9 cellular contexts compared by ENCODE assay signal in genomic region chr4:153471691-153472080, GRCh38. TPM values are rescaled to one million over a fixed set of nuclear protein-coding genes. Genes with fewer than 3 reads are reported as not detected.
A peak's percentile ranks its signal among the peaks of the same experiment; 100 is the strongest.
DNase-seq lines count a peak whose midpoint lies in the region; ATAC-seq, FAIRE-seq and TF ChIP-seq lines count a peak whose summit lies in the region.
"Had no signal": no experiment of that assay in that cellular context is flagged by ENCODE, and none has a peak within 500 bp of the region (broad histone marks: within the 10 kb centered on the region; RNA-seq: fewer than 3 reads in every experiment).

No MANE protein-coding gene starts in this region.

- H3K9me3 ChIP-seq in spleen: no peaks in the 10 kb centered on the region
- H3K9me3 ChIP-seq in suprapubic skin: no peaks in the 10 kb centered on the region

- peaks cover 65% of the 10 kb centered on the region for H3K4me1 Mint-ChIP-seq in activated CD8-positive, alpha-beta T cell treated with anti-CD3 and anti-CD28 coated beads, Interleukin-2, amount 10 ng/mL, durations not matched to agents 7 days and 5 days (ENCODE audit: low read depth)

- peaks cover 27 to 96% (median 86%) of the 10 kb centered on the region in 6 donors for H3K4me1 ChIP-seq in spleen
- peaks cover 27% of the 10 kb centered on the region for H3K4me1 ChIP-seq in suprapubic skin

- POLR2A ChIA-PET in activated CD8-positive, alpha-beta T cell treated with anti-CD3 and anti-CD28 coated beads, Interleukin-2, amount 10 ng/mL, durations not matched to agents 7 days and 5 days (lab: Charles Lee): interaction anchor here (1.9 kb wide), 1 partner anchor 16 kb away, joined by 5 read pairs; no protein-coding TSS in a partner anchor

- intact Hi-C loops in spleen (cut with DNase I; ENCODE audit: low total_unique reads): no loop called here

- CTCF ChIA-PET in activated CD8-positive, alpha-beta T cell treated with anti-CD3 and anti-CD28 coated beads, Interleukin-2, amount 10 ng/mL, durations not matched to agents 7 days and 5 days (lab: Charles Lee): no interaction called here

- peak overlapping the region; percentile 96 for H3K4me3 Mint-ChIP-seq in activated CD8-positive, alpha-beta T cell treated with anti-CD3 and anti-CD28 coated beads, Interleukin-2, amount 10 ng/mL, durations not matched to agents 7 days and 5 days

- H3K27me3 Mint-ChIP-seq in activated CD8-positive, alpha-beta T cell treated with anti-CD3 and anti-CD28 coated beads, Interleukin-2, amount 10 ng/mL, durations not matched to agents 7 days and 5 days (ENCODE audit: low read depth): no peaks in the 10 kb centered on the region

- no peak for TF ChIP-seq POLR2A in spleen (IDR thresholded peaks at IDR 0.05)
- no peak for TF ChIP-seq POLR2A in suprapubic skin (IDR thresholded peaks at IDR 0.05)
- TF ChIP-seq POLR2A in H54 (IDR thresholded peaks at IDR 0.05; ENCODE audit: low read depth, low read length): no peak

- 28 to 45% (median 39%) methylated on average over 5 of the region's 5 CpGs for WGBS in spleen, 5 donors
- 56% methylated on average over 5 of the region's 5 CpGs for WGBS in suprapubic skin

- DNase-seq in activated CD8-positive, alpha-beta T cell treated with anti-CD3 and anti-CD28 coated beads, Interleukin-2, amount 10 ng/mL, durations not matched to agents 7 days and 5 days: no peak
- DNase-seq in spleen: no peak
- no peak for DNase-seq in NCI-H69 (lab: John Stamatoyannopoulos, UW)
- DNase-seq in NCI-H526 treated with DMSO at 0.1 percent for 48 hours (lab: John Stamatoyannopoulos, UW): no peak
- DNase-seq in suprapubic skin (ENCODE audit: low spot score in 2 of 2): no peak
- no peak for DNase-seq in H54 (ENCODE audit: insufficient read length, low spot score)

- no peaks in the 10 kb centered on the region for H3K9me3 Mint-ChIP-seq in activated CD8-positive, alpha-beta T cell treated with anti-CD3 and anti-CD28 coated beads, Interleukin-2, amount 10 ng/mL, durations not matched to agents 7 days and 5 days (ENCODE audit: insufficient read depth)

- ATAC-seq in GM19043 (IDR thresholded peaks at IDR 0.05; ENCODE audit: low read depth, unreplicated experiment): peak; percentile 29
- ATAC-seq in HG03159 (IDR thresholded peaks at IDR 0.05; ENCODE audit: unreplicated experiment): peak; percentile 40
- ATAC-seq in activated CD8-positive, alpha-beta T cell treated with anti-CD3 and anti-CD28 coated beads, Interleukin-2, amount 10 ng/mL, durations not matched to agents 7 days and 5 days: peak; percentile 32
- ATAC-seq: K562 had no signal

- H3K27me3 ChIP-seq in spleen (replicated peaks in 1 of 7): no peaks in the 10 kb centered on the region
- no peaks in the 10 kb centered on the region for H3K27me3 ChIP-seq in suprapubic skin

- H3K27ac ChIP-seq in spleen (peak overlapping the region in 7 of 8 donors; percentile 47 to 98 (median 71)), suprapubic skin (no peak overlapping the region)

- H3K27ac Mint-ChIP-seq in activated CD8-positive, alpha-beta T cell treated with anti-CD3 and anti-CD28 coated beads, Interleukin-2, amount 10 ng/mL, durations not matched to agents 7 days and 5 days: peak overlapping the region; percentile 84

- peaks cover 3 to 49% (median 19%) of the 10 kb centered on the region in 6 donors for H3K36me3 ChIP-seq in spleen
- H3K36me3 ChIP-seq in suprapubic skin: peaks cover 11% of the 10 kb centered on the region

- peaks cover 83% of the 10 kb centered on the region for H3K36me3 Mint-ChIP-seq in activated CD8-positive, alpha-beta T cell treated with anti-CD3 and anti-CD28 coated beads, Interleukin-2, amount 10 ng/mL, durations not matched to agents 7 days and 5 days (ENCODE audit: low read depth)

- TF ChIP-seq CTCF in spleen (IDR thresholded peaks at IDR 0.05 in 8 of 11, conservative IDR thresholded peaks at IDR 0.05 in 3 of 11) (no peak), suprapubic skin (IDR thresholded peaks at IDR 0.05) (no peak)

- FAIRE-seq in H54 (lab: Jason Lieb, UNC): no peak
- FAIRE-seq: K562 had no signal

- peak overlapping the region in 4 of 8 donors; percentile 5 to 86 (median 18) for H3K4me3 ChIP-seq in spleen
- no peak overlapping the region for H3K4me3 ChIP-seq in suprapubic skin
- H3K4me3 ChIP-seq: K562 had no signal

- TF ChIP-seq EP300 in suprapubic skin (IDR thresholded peaks at IDR 0.05): no peak

RNA-seq across cellular contexts. Expression of gene TMEM131L, which starts 5.5 kb away (rescaled TPM):
- total RNA-seq in activated CD8-positive, alpha-beta T cell treated with anti-CD3 and anti-CD28 coated beads, Interleukin-2, amount 10 ng/mL, durations not matched to agents 7 days and 5 days: 10 to 100 TPM; 54.9 to 58.4 TPM
- total RNA-seq in spleen (100 to 1,000 TPM in 1 of 7 donors, 10 to 100 TPM in 6; 73.5 to 105 (median 83.1) TPM), suprapubic skin (10 to 100 TPM; 13.5 to 25.0 (median 17.2) TPM)
- polyA plus RNA-seq in spleen: 10 to 100 TPM; 20.9 to 23.1 (median 21.5) TPM
